ENCODE assay signal across 21 cellular contexts in the genomic region with DNA sequence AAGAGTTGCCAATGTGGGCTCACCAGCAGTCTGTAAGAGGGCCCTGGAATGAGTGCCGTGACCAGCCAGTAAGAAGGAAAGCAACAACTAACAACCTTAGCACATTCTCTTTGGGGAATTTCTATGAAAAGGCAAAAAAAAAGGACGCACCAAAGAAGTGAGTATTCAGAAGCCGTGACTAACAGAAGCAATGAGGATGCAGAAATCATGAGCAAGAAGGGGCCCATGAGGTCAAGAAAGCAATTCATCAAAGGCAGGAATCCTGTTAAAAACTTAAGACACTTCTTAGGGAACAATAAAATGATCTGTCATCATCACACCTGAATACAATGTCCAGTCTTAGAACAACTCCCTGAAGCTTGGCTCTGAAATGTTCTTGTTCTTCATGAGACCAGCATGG.
DNase-seq lines count a peak whose midpoint lies in the region; ATAC-seq and TF ChIP-seq lines count a peak whose summit lies in the region.
"Had no signal": no experiment of that assay in that cellular context is flagged by ENCODE, and none has a peak within 500 bp of the region (broad histone marks: within the 10 kb centered on the region; RNA-seq: fewer than 3 reads in every experiment).

No MANE protein-coding gene starts in this region.

- peaks cover 0 to 19% (median 18%) of the 10 kb centered on the region in 3 donors for H3K36me3 Mint-ChIP-seq in naive thymus-derived CD8-positive, alpha-beta T cell

- DNase-seq in GM04503 (ENCODE audit: low read depth) (peak; percentile 43), RKO (ENCODE audit: low spot score) (peak; percentile 14), astrocyte of the spinal cord (ENCODE audit: low read depth, low spot score) (peak; percentile 62), skeletal muscle cell (ENCODE audit: low read depth) (peak; percentile 31), caudate nucleus (lab: John Stamatoyannopoulos, UW) (no peak), DMS153 treated with DMSO at 0.1 percent for 48 hours (lab: John Stamatoyannopoulos, UW; ENCODE audit: unreplicated experiment) (no peak), NCI-H446 (lab: John Stamatoyannopoulos, UW) (no peak)
- DNase-seq in naive thymus-derived CD8-positive, alpha-beta T cell, result no peak
- DNase-seq: AML-193; CD4-positive, alpha-beta T cell; DMS53; H7; KG1; MM.1S; NCI-H2029; NCI-H446 treated with DMSO at 0.1 percent for 48 hours; NCI-H526; PC-9; SHP77 had no signal

- H3K4me3 ChIP-seq in astrocyte of the spinal cord (ENCODE audit: low read depth, low read length), result no peak overlapping the region
- H3K4me3 ChIP-seq in skeletal muscle cell (ENCODE audit: low read depth, low read length), result no peak overlapping the region
- H3K4me3 ChIP-seq: BLaER1 treated with 17β-estradiol and CSF1 and Interleukin-3, amounts not matched to agents 10 nM and 100 nM; PC-9 had no signal

- H3K27ac ChIP-seq in caudate nucleus (ENCODE audit: low read depth, low read length), result no peak overlapping the region
- H3K27ac ChIP-seq: BLaER1 treated with 17β-estradiol and CSF1 and Interleukin-3, amounts not matched to agents 10 nM and 100 nM; PC-9; RWPE1 had no signal

- no peak for ATAC-seq in naive thymus-derived CD8-positive, alpha-beta T cell

- in situ Hi-C loops in astrocyte of the spinal cord (cut with HindIII; ENCODE audit: low sequenced_read_pairs), result no loop called here

- no peak overlapping the region for H3K4me3 Mint-ChIP-seq in naive thymus-derived CD8-positive, alpha-beta T cell
- H3K4me3 Mint-ChIP-seq: CD4-positive, alpha-beta T cell had no signal

- H3K9me3 Mint-ChIP-seq in naive thymus-derived CD8-positive, alpha-beta T cell, result peaks cover 0 to 8% (median 0%) of the 10 kb centered on the region in 9 donors
- H3K9me3 Mint-ChIP-seq: CD4-positive, alpha-beta T cell had no signal

- POLR2A ChIA-PET in naive thymus-derived CD8-positive, alpha-beta T cell (lab: Charles Lee), result no interaction called here

- no peak overlapping the region for H3K27ac Mint-ChIP-seq in naive thymus-derived CD8-positive, alpha-beta T cell
- H3K27ac Mint-ChIP-seq: CD4-positive, alpha-beta T cell had no signal

- H3K4me1 Mint-ChIP-seq in naive thymus-derived CD8-positive, alpha-beta T cell, result no peaks in the 10 kb centered on the region

- no peak for TF ChIP-seq CTCF in astrocyte of the spinal cord (IDR thresholded peaks at IDR 0.05; ENCODE audit: low read depth, low read length)

- H3K27me3 Mint-ChIP-seq in naive thymus-derived CD8-positive, alpha-beta T cell, result peaks cover 1 to 9% (median 5%) of the 10 kb centered on the region in 5 donors

Comparison
In these comparisons a context has a peak if more than half of its experiments do, and no peak if none do; other contexts are left out.
1. DNase-seq: peak in GM04503 (single experiment), RKO (single experiment), astrocyte of the spinal cord (single experiment) and skeletal muscle cell (single experiment); none in naive thymus-derived CD8-positive, alpha-beta T cell (0 of 10), caudate nucleus (0 of 61), DMS153 treated with DMSO at 0.1 percent for 48 hours (single experiment) and NCI-H446 (0 of 2).